In genomic region chr11:31817621-31818493, GRCh38 we compare ENCODE assay signal across 9 cellular contexts. TPM values are rescaled to one million over a fixed set of nuclear protein-coding genes. Genes with fewer than 3 reads are reported as not detected.
DNase-seq lines count a peak whose midpoint lies in the region; ATAC-seq and TF ChIP-seq lines count a peak whose summit lies in the region.
"Had no signal": no experiment of that assay in that cellular context is flagged by ENCODE, and none has a peak within 500 bp of the region (broad histone marks: within the 10 kb centered on the region; RNA-seq: fewer than 3 reads in every experiment).

No MANE protein-coding gene starts in this region.

- ATAC-seq in CD8-positive, alpha-beta T cell, result peak; percentile 30
- ATAC-seq in IMR-90 (ENCODE audit: low read depth), result no peak

- no peak overlapping the region for H3K14ac ChIP-seq in IMR-90 (replicated peaks; ENCODE audit: low read depth, low read length)

- no peak overlapping the region for H2BK15ac ChIP-seq in IMR-90 (ENCODE audit: low read depth, low read length)

- H2BK5ac ChIP-seq in IMR-90 (ENCODE audit: low read depth, low read length, poor library complexity, severe bottlenecking), result no peak overlapping the region

- peak overlapping the region; percentile 69 for H3K4me3 Mint-ChIP-seq in CD8-positive, alpha-beta T cell
- H3K4me3 Mint-ChIP-seq in nephron, result peak overlapping the region in 2 of 3 experiments; percentile 40 to 49

- H3K27me3 Mint-ChIP-seq in CD8-positive, alpha-beta T cell (ENCODE audit: low read depth), result peaks cover 66% of the 10 kb centered on the region
- peaks cover 36% of the 10 kb centered on the region for H3K27me3 Mint-ChIP-seq in nephron (ENCODE audit: low read depth)

- no peaks in the 10 kb centered on the region for H3K79me1 ChIP-seq in IMR-90 (ENCODE audit: low read depth in 1 of 2, low read length in 2 of 2)

- no peak overlapping the region for H2BK120ac ChIP-seq in IMR-90 (ENCODE audit: low read depth, low read length)

- in situ Hi-C loops in IMR-90 (cut with MboI; ENCODE audit: low sequenced_read_pairs) (no loop called here), brain microvascular endothelial cell (cut with HindIII; ENCODE audit: low pct_ligation_motif_present, low sequenced_read_pairs) (no loop called here)

- no peak overlapping the region for H3K23ac ChIP-seq in IMR-90 (ENCODE audit: low read depth, low read length)

- WGBS in IMR-90 (ENCODE audit: extremely low coverage in 2 of 2, insufficient read length in 1 of 2), 2 experiments, result 6% methylated on average over 22 of the region's 62 CpGs; no CpG with 5 or more reads in 1 of the 2 experiments

- H3K36me3 ChIP-seq in CD8-positive, alpha-beta T cell (ENCODE audit: insufficient read depth, low read length), result no peaks in the 10 kb centered on the region
- H3K36me3 ChIP-seq in IMR-90 (ENCODE audit: control insufficient read depth, insufficient read depth, low read length) (no peaks in the 10 kb centered on the region), brain microvascular endothelial cell (replicated peaks) (no peaks in the 10 kb centered on the region)

- H3K27me3 ChIP-seq in CD8-positive, alpha-beta T cell (ENCODE audit: insufficient read depth, low read length), result peaks cover 62% of the 10 kb centered on the region
- peaks cover 96% of the 10 kb centered on the region for H3K27me3 ChIP-seq in IMR-90 (ENCODE audit: control insufficient read depth, insufficient read depth, low read length)
- H3K27me3 ChIP-seq in brain microvascular endothelial cell (replicated peaks), result peaks cover 96% of the 10 kb centered on the region

- no peak overlapping the region for H2AK5ac ChIP-seq in IMR-90 (ENCODE audit: low read depth, low read length)

- H3K4ac ChIP-seq in IMR-90 (ENCODE audit: low read depth, low read length), result no peak overlapping the region

- BruUV-seq in IMR-90 (replicated peaks; lab: Mats Ljungman, UMichigan), result no TSS peak

- no peak for DNase-seq in CD8-positive, alpha-beta T cell
- no peak for DNase-seq in IMR-90
- DNase-seq in erythroblast (lab: John Stamatoyannopoulos, UW), result peak; percentile 17 to 20
- DNase-seq in T1000 (lab: John Stamatoyannopoulos, UW), result no peak
- no peak for DNase-seq in COLO829 (ENCODE audit: low spot score)
- DNase-seq in brain microvascular endothelial cell, result no peak
- DNase-seq in hippocampal formation (lab: John Stamatoyannopoulos, UW), result no peak

- no peak overlapping the region for H3K18ac ChIP-seq in IMR-90 (ENCODE audit: low read depth, low read length)

- H4K20me1 ChIP-seq in IMR-90 (ENCODE audit: insufficient read depth, low read length), result no peaks in the 10 kb centered on the region; the same call in none of the 2 replicates

- peaks cover 52% of the 10 kb centered on the region for H3K4me1 ChIP-seq in CD8-positive, alpha-beta T cell (ENCODE audit: insufficient read depth, low read length)
- no peaks in the 10 kb centered on the region; the same call in 1 of the 2 replicates for H3K4me1 ChIP-seq in IMR-90 (ENCODE audit: control insufficient read depth, insufficient read depth, low read length)

- TF ChIP-seq POLR2A in IMR-90 (IDR thresholded peaks at IDR 0.05; ENCODE audit: low read depth, low read length) (no peak), erythroblast (IDR thresholded peaks at IDR 0.05; ENCODE audit: low read length) (no peak)

- H3K27ac Mint-ChIP-seq in CD8-positive, alpha-beta T cell, result no peak overlapping the region
- no peak overlapping the region for H3K27ac Mint-ChIP-seq in nephron

- H2AFZ ChIP-seq in IMR-90 (replicated peaks; ENCODE audit: low read length, poor library complexity), result peak overlapping the region; percentile 40

- peaks cover 35% of the 10 kb centered on the region for H3K4me1 Mint-ChIP-seq in CD8-positive, alpha-beta T cell (ENCODE audit: low read depth)
- peaks cover 20% of the 10 kb centered on the region for H3K4me1 Mint-ChIP-seq in nephron

- POLR2A ChIA-PET in CD8-positive, alpha-beta T cell (lab: Charles Lee), result no interaction called here
- POLR2A ChIA-PET in IMR-90 (lab: Charles Lee; ENCODE audit: unreplicated experiment), result no interaction called here

- no peak overlapping the region for H3K9ac ChIP-seq in IMR-90 (ENCODE audit: low read depth, low read length)

- no peak overlapping the region for H2AK9ac ChIP-seq in IMR-90 (replicated peaks; ENCODE audit: low read depth, low read length, poor library complexity)

- no peak overlapping the region for H4K8ac ChIP-seq in IMR-90 (ENCODE audit: low read depth in 2 of 2, low read length in 2 of 2)

- no peaks in the 10 kb centered on the region for H3K9me3 Mint-ChIP-seq in CD8-positive, alpha-beta T cell
- no peaks in the 10 kb centered on the region for H3K9me3 Mint-ChIP-seq in nephron

- intact Hi-C loops in CD8-positive, alpha-beta T cell (cut with DNase I, micrococcal nuclease), result no loop called here
- intact Hi-C loops in IMR-90 (cut with micrococcal nuclease), result no loop called here

- no peak for TF ChIP-seq CTCF in CD8-positive, alpha-beta T cell (IDR thresholded peaks at IDR 0.05)
- no peak for TF ChIP-seq CTCF in IMR-90 (conservative IDR thresholded peaks at IDR 0.05; ENCODE audit: low read depth, low read length)
- no peak for TF ChIP-seq CTCF in nephron (IDR thresholded peaks at IDR 0.05; ENCODE audit: unreplicated experiment in 3 of 3)
- no peak for TF ChIP-seq CTCF in brain microvascular endothelial cell (IDR thresholded peaks at IDR 0.05; ENCODE audit: low read depth, low read length, missing control alignments)

- no peak overlapping the region for H3K27ac ChIP-seq in CD8-positive, alpha-beta T cell (ENCODE audit: low read depth, low read length)
- no peak overlapping the region for H3K27ac ChIP-seq in IMR-90 (ENCODE audit: insufficient read depth, low read length)
- no peak overlapping the region for H3K27ac ChIP-seq in brain microvascular endothelial cell

- CTCF ChIA-PET in CD8-positive, alpha-beta T cell (lab: Charles Lee), result no interaction called here
- CTCF ChIA-PET in IMR-90 (lab: Yijun Ruan, JAX), result no interaction called here

- no peak overlapping the region for H4K91ac ChIP-seq in IMR-90 (ENCODE audit: insufficient read depth, low read depth, low read length)

- H3K9me3 ChIP-seq in CD8-positive, alpha-beta T cell (ENCODE audit: low read length), result no peaks in the 10 kb centered on the region
- peaks cover 16% of the 10 kb centered on the region; the same call in 1 of the 2 replicates for H3K9me3 ChIP-seq in IMR-90 (ENCODE audit: control insufficient read depth, insufficient read depth, low read length)

- H3K4me3 ChIP-seq in CD8-positive, alpha-beta T cell (ENCODE audit: low read depth, low read length), result peak overlapping the region; percentile 26
- H3K4me3 ChIP-seq in IMR-90 (ENCODE audit: insufficient read depth, low read depth, low read length) (no peak overlapping the region), brain microvascular endothelial cell (ENCODE audit: low read depth, low read length) (no peak overlapping the region)

- no peak overlapping the region for H3K56ac ChIP-seq in IMR-90 (ENCODE audit: extremely low read depth, insufficient read depth, low read length)

- H3K4me2 ChIP-seq in IMR-90 (ENCODE audit: low read depth, low read length), result no peak overlapping the region

- H3K9me1 ChIP-seq in IMR-90 (ENCODE audit: insufficient read depth, low read length), result no peaks in the 10 kb centered on the region

- no peak for TF ChIP-seq RAD21 in IMR-90 (IDR thresholded peaks at IDR 0.05; ENCODE audit: low read length)

- no peak overlapping the region for H4K5ac ChIP-seq in IMR-90 (ENCODE audit: low read depth, low read length)

- no peaks in the 10 kb centered on the region for H3K36me3 Mint-ChIP-seq in CD8-positive, alpha-beta T cell
- no peaks in the 10 kb centered on the region for H3K36me3 Mint-ChIP-seq in nephron (ENCODE audit: low read depth)

- dilution Hi-C loops in IMR-90 (cut with HindIII; ENCODE audit: low sequenced_read_pairs, unreplicated experiment), result no loop called here

- H2BK20ac ChIP-seq in IMR-90 (ENCODE audit: low read depth, low read length), result no peak overlapping the region

TF ChIP-seq in IMR-90, 13 proteins besides CTCF, POLR2A, EP300 and RAD21:
- no peak for TF ChIP-seq RCOR1 (IDR thresholded peaks at IDR 0.05; ENCODE audit: insufficient replicate concordance, low read length)
- TF ChIP-seq, protein P1, sequence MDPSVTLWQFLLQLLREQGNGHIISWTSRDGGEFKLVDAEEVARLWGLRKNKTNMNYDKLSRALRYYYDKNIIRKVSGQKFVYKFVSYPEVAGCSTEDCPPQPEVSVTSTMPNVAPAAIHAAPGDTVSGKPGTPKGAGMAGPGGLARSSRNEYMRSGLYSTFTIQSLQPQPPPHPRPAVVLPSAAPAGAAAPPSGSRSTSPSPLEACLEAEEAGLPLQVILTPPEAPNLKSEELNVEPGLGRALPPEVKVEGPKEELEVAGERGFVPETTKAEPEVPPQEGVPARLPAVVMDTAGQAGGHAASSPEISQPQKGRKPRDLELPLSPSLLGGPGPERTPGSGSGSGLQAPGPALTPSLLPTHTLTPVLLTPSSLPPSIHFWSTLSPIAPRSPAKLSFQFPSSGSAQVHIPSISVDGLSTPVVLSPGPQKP (IDR thresholded peaks at IDR 0.05; ENCODE audit: borderline replicate concordance, low read depth, low read length), result no peak
- TF ChIP-seq SMC3 (IDR thresholded peaks at IDR 0.05; ENCODE audit: low read depth, low read length), result no peak
- no peak for TF ChIP-seq BHLHE40 (IDR thresholded peaks at IDR 0.05; ENCODE audit: low read depth, low read length)
- no peak for TF ChIP-seq FOS (IDR thresholded peaks at IDR 0.05; ENCODE audit: low read depth, low read length)

RNA-seq across cellular contexts. Expression of gene PAX6, which starts 6.7 kb away (rescaled TPM):
- total RNA-seq in CD8-positive, alpha-beta T cell, result not detected
- total RNA-seq in IMR-90 (2012; rRNA removed), result not detected in 2 replicates
- not detected in 2 replicates for polyA plus RNA-seq in IMR-90 (2012; rRNA removed)
- polyA plus RNA-seq in IMR-90 (2012; cell fraction: cytosol; rRNA removed), result not detected in 2 replicates
- not detected in 2 replicates for polyA plus RNA-seq in IMR-90 (2012; cell fraction: nucleus; rRNA removed; ENCODE audit: low replicate concordance)
- total RNA-seq: OCI-LY7 had no signal

Comparison
In these comparisons a context has a peak if more than half of its experiments do, and no peak if none do; other contexts are left out.
1. DNase-seq: peak in erythroblast (2 of 2); none in CD8-positive, alpha-beta T cell (0 of 7), IMR-90 (single experiment), T1000 (single experiment), COLO829 (single experiment), brain microvascular endothelial cell (single experiment) and hippocampal formation (0 of 2).